In genomic region chr13:50366488-50367174, GRCh38 we compare ENCODE assay signal across 9 cellular contexts.
DNase-seq lines count a peak whose midpoint lies in the region; ATAC-seq and TF ChIP-seq lines count a peak whose summit lies in the region.
"Had no signal": no experiment of that assay in that cellular context is flagged by ENCODE, and none has a peak within 500 bp of the region (broad histone marks: within the 10 kb centered on the region; RNA-seq: fewer than 3 reads in every experiment).

No MANE protein-coding gene starts in this region.

- no peaks in the 10 kb centered on the region for H3K27me3 ChIP-seq in right atrium auricular region

- H3K27me3 Mint-ChIP-seq in effector memory CD8-positive, alpha-beta T cell, result no peaks in the 10 kb centered on the region

- no peaks in the 10 kb centered on the region for H3K36me3 ChIP-seq in right atrium auricular region

- H3K4me3 ChIP-seq in right atrium auricular region, result no peak overlapping the region
- H3K4me3 ChIP-seq: lung had no signal

- H3K4me1 ChIP-seq in right atrium auricular region, result no peaks in the 10 kb centered on the region

- H3K4me3 Mint-ChIP-seq in effector memory CD8-positive, alpha-beta T cell, result peak overlapping the region; percentile 63 to 79

- peak; percentile 51 for ATAC-seq in HG02642 (IDR thresholded peaks at IDR 0.05; ENCODE audit: poor library complexity, unreplicated experiment)
- peak; percentile 41 for ATAC-seq in effector memory CD8-positive, alpha-beta T cell (replicated peaks)

- H3K9me3 ChIP-seq in right atrium auricular region, result no peaks in the 10 kb centered on the region

- no peak for TF ChIP-seq CTCF in right atrium auricular region (IDR thresholded peaks at IDR 0.05)

- H3K4me1 Mint-ChIP-seq in effector memory CD8-positive, alpha-beta T cell (ENCODE audit: low read depth in 2 of 2), result peaks cover 36% of the 10 kb centered on the region in 2 donors

- no peaks in the 10 kb centered on the region for H3K36me3 Mint-ChIP-seq in effector memory CD8-positive, alpha-beta T cell (ENCODE audit: insufficient read depth)

- no peak overlapping the region for H3K27ac ChIP-seq in right atrium auricular region

- DNase-seq in activated CD4-positive, alpha-beta T cell treated with anti-CD3 and anti-CD28 coated beads for 48 hours, result peak; percentile 53
- DNase-seq in activated CD4-positive, alpha-beta T cell treated with anti-CD3 and anti-CD28 coated beads for 1 hour, result no peak
- DNase-seq in NCI-H146 (lab: John Stamatoyannopoulos, UW), result peak; percentile 89
- DNase-seq in effector memory CD8-positive, alpha-beta T cell, result peak in 2 of 3 experiments; percentile 10 to 23
- DNase-seq in NCI-H524 treated with DMSO at 0.1 percent for 48 hours (lab: John Stamatoyannopoulos, UW), result no peak
- DNase-seq in RPMI8226, result no peak
- DNase-seq in right atrium auricular region (ENCODE audit: low spot score), result no peak

- H3K9me3 Mint-ChIP-seq in effector memory CD8-positive, alpha-beta T cell, result no peaks in the 10 kb centered on the region

- peak overlapping the region; percentile 89 to 96 for H3K27ac Mint-ChIP-seq in effector memory CD8-positive, alpha-beta T cell

Comparison
In these comparisons a context has a peak if more than half of its experiments do, and no peak if none do; other contexts are left out.
1. DNase-seq: peak in activated CD4-positive, alpha-beta T cell treated with anti-CD3 and anti-CD28 coated beads for 48 hours (single experiment), NCI-H146 (single experiment) and effector memory CD8-positive, alpha-beta T cell (2 of 3); none in activated CD4-positive, alpha-beta T cell treated with anti-CD3 and anti-CD28 coated beads for 1 hour (single experiment), NCI-H524 treated with DMSO at 0.1 percent for 48 hours (single experiment), RPMI8226 (single experiment) and right atrium auricular region (single experiment).